Comparison of ENCODE assay signal across 35 cellular contexts in genomic region chr15:65339436-65339835, GRCh38. TPM values are rescaled to one million over a fixed set of nuclear protein-coding genes. Genes with fewer than 3 reads are reported as not detected.
DNase-seq lines count a peak whose midpoint lies in the region; ATAC-seq and TF ChIP-seq lines count a peak whose summit lies in the region.
"Had no signal": no experiment of that assay in that cellular context is flagged by ENCODE, and none has a peak within 500 bp of the region (broad histone marks: within the 10 kb centered on the region; RNA-seq: fewer than 3 reads in every experiment).

No MANE protein-coding gene starts in this region.

- intact Hi-C loops in Right ventricle myocardium inferior (cut with DNase I): no loop called here
- intact Hi-C loops in heart left ventricle (cut with DNase I): no loop called here
- intact Hi-C loops in sciatic nerve (cut with DNase I): no loop called here

- H3K9me3 Mint-ChIP-seq in chondrocyte (ENCODE audit: low read depth) (no peaks in the 10 kb centered on the region), nephron (no peaks in the 10 kb centered on the region)
- H3K9me3 Mint-ChIP-seq: activated CD4-positive, alpha-beta T cell treated with anti-CD3 and anti-CD28 coated beads, Interleukin-2, amount 10 ng/mL, durations not matched to agents 7 days and 5 days; activated naive CD8-positive, alpha-beta T cell treated with anti-CD3 and anti-CD28 coated beads, Interleukin-2, amount 10 ng/mL, durations not matched to agents 7 days and 5 days; activated T-cell treated with anti-CD3 and anti-CD28 coated beads, Interleukin-2, amount 50 U/mL, for 24 hours; stimulated activated naive B cell treated with anti-CD40 and anti-IgM and Interleukin-4, amounts not matched to agents 10 μg/mL and 1 μg/mL and 100 μg/mL, for 72 hours had no signal

- 79 to 95% (median 85%) methylated on average over 5 of the region's 5 CpGs for WGBS in heart left ventricle, 4 donors

- H3K27me3 Mint-ChIP-seq in chondrocyte (ENCODE audit: low read depth) (peaks cover 19% of the 10 kb centered on the region), nephron (ENCODE audit: low read depth) (peaks cover 8% of the 10 kb centered on the region)

- ATAC-seq in Right ventricle myocardium inferior: no peak
- no peak for ATAC-seq in heart left ventricle
- ATAC-seq in HG02763 (IDR thresholded peaks at IDR 0.05; ENCODE audit: unreplicated experiment): no peak
- ATAC-seq in sciatic nerve: no peak
- ATAC-seq: heart right ventricle; naive thymus-derived CD4-positive, alpha-beta T cell; Panc1; stimulated activated naive B cell treated with anti-CD40 and anti-IgM and Interleukin-4, amounts not matched to agents 10 μg/mL and 1 μg/mL and 100 μg/mL, for 72 hours had no signal

- no peaks in the 10 kb centered on the region for H3K4me1 ChIP-seq in heart left ventricle
- H3K4me1 ChIP-seq: ascending aorta, esophagus muscularis mucosa, upper lobe of left lung had no signal

- no peaks in the 10 kb centered on the region for H3K4me1 Mint-ChIP-seq in chondrocyte (ENCODE audit: low read depth)
- H3K4me1 Mint-ChIP-seq in nephron: peaks cover 24% of the 10 kb centered on the region
- H3K4me1 Mint-ChIP-seq: CD14-positive monocyte had no signal

- no peak for TF ChIP-seq CTCF in heart left ventricle (IDR thresholded peaks at IDR 0.05)
- TF ChIP-seq CTCF in chondrocyte (IDR thresholded peaks at IDR 0.05): no peak
- TF ChIP-seq CTCF in nephron (IDR thresholded peaks at IDR 0.05; ENCODE audit: unreplicated experiment in 3 of 3): no peak

- no peak overlapping the region for H3K27ac ChIP-seq in heart left ventricle
- H3K27ac ChIP-seq: ascending aorta, esophagus muscularis mucosa, heart right ventricle, SJCRH30, upper lobe of left lung had no signal

- H3K4me3 ChIP-seq in heart left ventricle: no peak overlapping the region
- H3K4me3 ChIP-seq: ascending aorta, esophagus muscularis mucosa, heart right ventricle, SJCRH30, upper lobe of left lung had no signal

- H3K4me3 Mint-ChIP-seq in chondrocyte (ENCODE audit: unreplicated experiment) (no peak overlapping the region), nephron (peak overlapping the region in 1 of 3 experiments; percentile 26)
- H3K4me3 Mint-ChIP-seq: activated CD4-positive, alpha-beta T cell treated with anti-CD3 and anti-CD28 coated beads, Interleukin-2, amount 10 ng/mL, durations not matched to agents 7 days and 5 days; activated naive CD8-positive, alpha-beta T cell treated with anti-CD3 and anti-CD28 coated beads, Interleukin-2, amount 10 ng/mL, durations not matched to agents 7 days and 5 days; activated T-cell treated with anti-CD3 and anti-CD28 coated beads, Interleukin-2, amount 50 U/mL, for 24 hours; CD14-positive monocyte; naive thymus-derived CD4-positive, alpha-beta T cell; stimulated activated naive B cell treated with anti-CD40 and anti-IgM and Interleukin-4, amounts not matched to agents 10 μg/mL and 1 μg/mL and 100 μg/mL, for 72 hours had no signal

- no peaks in the 10 kb centered on the region for H3K9me3 ChIP-seq in heart left ventricle
- H3K9me3 ChIP-seq: ascending aorta, esophagus muscularis mucosa, heart right ventricle, SJCRH30, upper lobe of left lung had no signal

- H3K27ac Mint-ChIP-seq in chondrocyte (ENCODE audit: unreplicated experiment) (no peak overlapping the region), nephron (peak overlapping the region; percentile 24 to 82 (median 49))
- H3K27ac Mint-ChIP-seq: activated CD4-positive, alpha-beta T cell treated with anti-CD3 and anti-CD28 coated beads, Interleukin-2, amount 10 ng/mL, durations not matched to agents 7 days and 5 days; activated naive CD8-positive, alpha-beta T cell treated with anti-CD3 and anti-CD28 coated beads, Interleukin-2, amount 10 ng/mL, durations not matched to agents 7 days and 5 days; activated T-cell treated with anti-CD3 and anti-CD28 coated beads, Interleukin-2, amount 50 U/mL, for 24 hours; stimulated activated naive B cell treated with anti-CD40 and anti-IgM and Interleukin-4, amounts not matched to agents 10 μg/mL and 1 μg/mL and 100 μg/mL, for 72 hours had no signal

- DNase-seq in Right ventricle myocardium inferior (ENCODE audit: missing footprints): peak; percentile 35
- DNase-seq in heart left ventricle: no peak
- peak; percentile 59 for DNase-seq in chondrocyte (ENCODE audit: low spot score)
- DNase-seq in NCI-H1417 treated with DMSO at 0.1 percent for 48 hours (lab: John Stamatoyannopoulos, UW): no peak
- DNase-seq in sciatic nerve (ENCODE audit: low spot score): no peak
- no peak for DNase-seq in SHP77 treated with DMSO at 0.1 percent for 48 hours (lab: John Stamatoyannopoulos, UW)
- DNase-seq: 8988T; activated CD4-positive, alpha-beta T cell treated with anti-CD3 and anti-CD28 coated beads, Interleukin-2, amount 10 ng/mL, durations not matched to agents 7 days and 5 days; activated effector memory CD4-positive, alpha-beta T cell treated with anti-CD3 and anti-CD28 coated beads, Interleukin-2, amount 50 U/mL, for 16 hours; activated naive CD8-positive, alpha-beta T cell treated with anti-CD3 and anti-CD28 coated beads, Interleukin-2, amount 10 ng/mL, durations not matched to agents 7 days and 5 days; activated T-cell treated with anti-CD3 and anti-CD28 coated beads, Interleukin-2, amount 50 U/mL, for 24 hours; Calu3; caudate nucleus; DMS79; foreskin fibroblast; GF-D8; GOT3; heart right ventricle; naive thymus-derived CD4-positive, alpha-beta T cell; NCI-H1694; NCI-H446; NCI-H748 treated with DMSO at 0.1 percent for 48 hours; SJCRH30; stimulated activated naive B cell treated with anti-CD40 and anti-IgM and Interleukin-4, amounts not matched to agents 10 μg/mL and 1 μg/mL and 100 μg/mL, for 72 hours; substantia nigra; upper lobe of left lung had no signal

- no peaks in the 10 kb centered on the region for H3K36me3 Mint-ChIP-seq in chondrocyte (ENCODE audit: low read depth)
- H3K36me3 Mint-ChIP-seq in nephron (ENCODE audit: low read depth): no peaks in the 10 kb centered on the region
- H3K36me3 Mint-ChIP-seq: activated naive CD8-positive, alpha-beta T cell treated with anti-CD3 and anti-CD28 coated beads, Interleukin-2, amount 10 ng/mL, durations not matched to agents 7 days and 5 days; CD14-positive monocyte; naive thymus-derived CD4-positive, alpha-beta T cell; stimulated activated naive B cell treated with anti-CD40 and anti-IgM and Interleukin-4, amounts not matched to agents 10 μg/mL and 1 μg/mL and 100 μg/mL, for 72 hours had no signal

- H3K27me3 ChIP-seq in heart left ventricle: peaks cover 0 to 9% (median 0%) of the 10 kb centered on the region in 9 donors
- H3K27me3 ChIP-seq: ascending aorta, SJCRH30, upper lobe of left lung had no signal

- TF ChIP-seq POLR2A in heart left ventricle (IDR thresholded peaks at IDR 0.05): no peak

- H3K36me3 ChIP-seq in heart left ventricle: no peaks in the 10 kb centered on the region
- H3K36me3 ChIP-seq: ascending aorta, esophagus muscularis mucosa, heart right ventricle, SJCRH30, upper lobe of left lung had no signal

RNA-seq across cellular contexts. Expression of gene RNU5B-1, which starts 35.0 kb away (rescaled TPM):
- total RNA-seq in Right ventricle myocardium inferior (25.8 TPM), heart left ventricle (10 to 100 TPM in 2 of 9 donors, not detected in 7; 18.6 to 30.4 TPM), chondrocyte (11.4 TPM in 1 of 3 replicates, not detected in the others), sciatic nerve (44.7 TPM)
- not detected for polyA plus RNA-seq in heart left ventricle
- total RNA-seq: ascending aorta, esophagus muscularis mucosa, kidney epithelial cell, liver, SJCRH30 had no signal
- polyA plus RNA-seq: CD14-positive monocyte; heart right ventricle; liver; naive thymus-derived CD4-positive, alpha-beta T cell had no signal

RNA-seq across cellular contexts. Expression of gene IGDCC3, which starts 38.4 kb away (rescaled TPM):
- total RNA-seq in Right ventricle myocardium inferior (0.43 TPM), heart left ventricle (under 1 TPM in 3 of 9 donors, not detected in 6; 0.09 to 0.33 (median 0.22) TPM), chondrocyte (0.13 to 0.31 TPM (median 0.27 TPM) in 3 replicates), sciatic nerve (not detected)
- under 1 TPM in 1 of 2 donors, not detected in 1; 0.07 TPM for polyA plus RNA-seq in heart left ventricle
- total RNA-seq: activated CD4-positive, alpha-beta T cell treated with anti-CD3 and anti-CD28 coated beads, Interleukin-2, amount 10 ng/mL, durations not matched to agents 7 days and 5 days; activated naive CD8-positive, alpha-beta T cell treated with anti-CD3 and anti-CD28 coated beads, Interleukin-2, amount 10 ng/mL, durations not matched to agents 7 days and 5 days; ascending aorta; Calu3; naive thymus-derived CD4-positive, alpha-beta T cell had no signal
- polyA plus RNA-seq: CD14-positive monocyte; liver; naive thymus-derived CD4-positive, alpha-beta T cell had no signal

RNA-seq across cellular contexts. Expression of gene RNU5A-1, which starts 43.6 kb away (rescaled TPM):
- total RNA-seq in Right ventricle myocardium inferior: not detected
- not detected for total RNA-seq in heart left ventricle
- not detected for polyA plus RNA-seq in heart left ventricle
- total RNA-seq in chondrocyte: not detected in 3 replicates
- not detected for total RNA-seq in sciatic nerve
- total RNA-seq: activated CD4-positive, alpha-beta T cell treated with anti-CD3 and anti-CD28 coated beads, Interleukin-2, amount 10 ng/mL, durations not matched to agents 7 days and 5 days; activated naive CD8-positive, alpha-beta T cell treated with anti-CD3 and anti-CD28 coated beads, Interleukin-2, amount 10 ng/mL, durations not matched to agents 7 days and 5 days; ascending aorta; Calu3; esophagus muscularis mucosa; heart right ventricle; kidney epithelial cell; liver; naive thymus-derived CD4-positive, alpha-beta T cell; osteocyte; SJCRH30; upper lobe of left lung had no signal
- polyA plus RNA-seq: CD14-positive monocyte; heart right ventricle; liver; naive thymus-derived CD4-positive, alpha-beta T cell had no signal

RNA-seq across cellular contexts. Expression of gene PARP16, which starts 52.8 kb away (rescaled TPM):
- total RNA-seq in Right ventricle myocardium inferior (4.9 TPM), heart left ventricle (1 to 10 TPM; 2.7 to 7.0 (median 4.8) TPM), chondrocyte (7.1 to 8.7 TPM (median 8.2 TPM) in 3 replicates), sciatic nerve (13.6 TPM)
- 1 to 10 TPM; 3.0 to 4.8 TPM for polyA plus RNA-seq in heart left ventricle

Comparison
In these comparisons a context has a peak if more than half of its experiments do, and no peak if none do; other contexts are left out.
1. DNase-seq: peak in Right ventricle myocardium inferior (single experiment) and chondrocyte (single experiment); none in heart left ventricle (0 of 5), NCI-H1417 treated with DMSO at 0.1 percent for 48 hours (single experiment), sciatic nerve (single experiment) and SHP77 treated with DMSO at 0.1 percent for 48 hours (single experiment).